Comparison of ENCODE assay signal across 28 cellular contexts in the genomic region with DNA sequence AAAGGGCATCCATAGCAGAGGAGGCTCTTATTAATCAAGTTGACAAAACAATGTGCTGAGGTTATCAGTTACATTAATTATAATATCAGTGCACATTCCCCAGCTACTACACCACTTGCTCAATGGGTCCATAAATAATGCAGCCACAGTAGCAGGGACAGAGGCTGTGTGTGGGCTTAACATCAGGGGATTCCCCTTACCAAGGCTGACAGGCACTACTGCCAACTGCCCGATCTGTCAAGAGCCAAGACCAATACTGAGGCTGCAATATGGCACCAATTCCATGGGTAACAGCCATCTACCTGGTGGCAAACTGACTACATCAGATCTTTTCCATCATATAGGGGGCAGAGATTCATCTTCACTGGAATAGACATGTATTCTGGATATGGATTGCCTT.
"Had no signal": no experiment of that assay in that cellular context is flagged by ENCODE, and none has a peak within 500 bp of the region (broad histone marks: within the 10 kb centered on the region; RNA-seq: fewer than 3 reads in every experiment).

No MANE protein-coding gene starts in this region.

- H3K27me3 ChIP-seq: brain microvascular endothelial cell, cardiac muscle cell, MG63 had no signal

- FAIRE-seq: TTC549 had no signal

- H3K4me2 ChIP-seq: KMS-11 had no signal

- H3K27ac ChIP-seq: brain microvascular endothelial cell, cardiac muscle cell, KMS-11, SK-N-MC had no signal

- H3K9ac ChIP-seq: KMS-11 had no signal

- H3K9me3 Mint-ChIP-seq: activated B cell treated with CpG ODN at 0.5 μM for 24 hours had no signal

- H3K27me3 Mint-ChIP-seq: activated B cell treated with CpG ODN at 0.5 μM for 24 hours; activated CD4-positive, alpha-beta memory T cell treated with anti-CD3 and anti-CD28 coated beads for 36 hours; activated CD4-positive, alpha-beta T cell treated with anti-CD3 and anti-CD28 coated beads, Interleukin-2, amount 10 ng/mL, durations not matched to agents 24 days and 14 days; T-cell had no signal

- H3K27ac Mint-ChIP-seq: activated B cell treated with CpG ODN at 0.5 μM for 24 hours; activated CD4-positive, alpha-beta memory T cell treated with anti-CD3 and anti-CD28 coated beads for 36 hours; activated CD4-positive, alpha-beta T cell treated with anti-CD3 and anti-CD28 coated beads, Interleukin-2, amount 10 ng/mL, durations not matched to agents 24 days and 14 days; activated T-helper 1 cell treated with anti-CD3 and anti-CD28 coated beads, Interleukin-12 subunit alpha, Interleukin-12 subunit beta, Interleukin-2, Interleukin-4 antibody, amounts not matched to agents 30 ng/mL and 10 ng/mL and 1 ng/mL, durations not matched to agents 14 hours and 24 hours and 36 hours; T-cell had no signal

- ATAC-seq: T-cell had no signal

- H3K4me3 Mint-ChIP-seq: activated B cell treated with CpG ODN at 0.5 μM for 24 hours; activated CD4-positive, alpha-beta memory T cell treated with anti-CD3 and anti-CD28 coated beads for 36 hours; activated CD4-positive, alpha-beta T cell treated with anti-CD3 and anti-CD28 coated beads, Interleukin-2, amount 10 ng/mL, durations not matched to agents 24 days and 14 days; activated T-helper 1 cell treated with anti-CD3 and anti-CD28 coated beads, Interleukin-12 subunit alpha, Interleukin-12 subunit beta, Interleukin-2, Interleukin-4 antibody, amounts not matched to agents 30 ng/mL and 10 ng/mL and 1 ng/mL, durations not matched to agents 14 hours and 24 hours and 36 hours; T-cell had no signal

- H3K4me3 ChIP-seq: cardiac muscle cell, MG63, SK-N-MC had no signal

- DNase-seq: activated B cell treated with CpG ODN at 0.5 μM for 24 hours; activated CD4-positive, alpha-beta memory T cell treated with anti-CD3 and anti-CD28 coated beads for 36 hours; activated CD4-positive, alpha-beta T cell treated with anti-CD3 and anti-CD28 coated beads for 1 hour; activated CD4-positive, alpha-beta T cell treated with anti-CD3 and anti-CD28 coated beads, Interleukin-2, amount 10 ng/mL, durations not matched to agents 24 days and 14 days; activated CD8-positive, alpha-beta memory T cell treated with anti-CD3 and anti-CD28 coated beads for 24 hours; activated effector memory CD4-positive, alpha-beta T cell treated with anti-CD3 and anti-CD28 coated beads, Interleukin-2, amount 50 U/mL, for 16 hours; activated naive CD4-positive, alpha-beta T cell treated with Interleukin-2 at 50 U/mL for 16 hours; brain microvascular endothelial cell; cerebellar nuclear complex; MG63; MV-4-11; NCI-H1092 treated with DMSO at 0.1 percent for 48 hours; NCI-H1417 treated with DMSO at 0.1 percent for 48 hours; NCI-H1694; NCI-H2029; NCI-H2107; NCI-H226; NCI-H526; NCI-H774; SIG-M5; T-cell; T-helper 2 cell; T1000 had no signal
